16 cellular contexts compared by ENCODE assay signal in genomic region chr10:102550636-102551210, GRCh38.
"Had no signal": no experiment of that assay in that cellular context is flagged by ENCODE, and none has a peak within 500 bp of the region (broad histone marks: within the 10 kb centered on the region; RNA-seq: fewer than 3 reads in every experiment).

No MANE protein-coding gene starts in this region.

- H3K4me3 Mint-ChIP-seq: immature natural killer cell, mesothelial cell of epicardium, naive B cell had no signal

- H3K9me3 Mint-ChIP-seq: immature natural killer cell, mesothelial cell of epicardium, naive B cell had no signal

- DNase-seq: dermis blood vessel endothelial cell; dorsolateral prefrontal cortex; effector CD4-positive, alpha-beta T cell; effector memory CD4-positive, alpha-beta T cell; foreskin keratinocyte; heart left ventricle; hypothalamus; immature natural killer cell; islet precursor cell; kidney; kidney glomerular epithelial cell; left colon; mesenchymal stem cell; mucosa of descending colon; naive B cell had no signal

- H3K27ac Mint-ChIP-seq: immature natural killer cell, mesothelial cell of epicardium, naive B cell had no signal

- H3K27me3 Mint-ChIP-seq: naive B cell had no signal
